9 cellular contexts compared by ENCODE assay signal in the genomic region with DNA sequence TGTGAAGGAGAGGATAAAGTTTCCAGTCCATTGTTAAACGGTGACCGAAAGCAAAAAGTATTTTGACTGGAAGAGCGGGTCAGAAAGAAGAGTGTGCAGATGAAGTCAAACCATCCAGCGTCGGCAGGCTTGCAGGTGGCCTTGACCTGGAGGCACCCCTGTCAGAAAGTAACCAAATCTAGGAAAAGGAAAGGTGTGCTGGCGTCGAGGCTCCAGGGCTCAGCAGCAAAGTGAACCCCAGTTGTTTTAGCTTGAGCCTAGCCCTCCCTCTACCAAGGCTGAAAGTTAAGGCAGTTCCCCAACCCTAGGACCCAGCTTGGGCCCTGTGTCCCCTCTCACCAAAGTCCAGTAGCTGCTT. TPM values are rescaled to one million over a fixed set of nuclear protein-coding genes. Genes with fewer than 3 reads are reported as not detected.
DNase-seq lines count a peak whose midpoint lies in the region; ATAC-seq and TF ChIP-seq lines count a peak whose summit lies in the region.
"Had no signal": no experiment of that assay in that cellular context is flagged by ENCODE, and none has a peak within 500 bp of the region (broad histone marks: within the 10 kb centered on the region; RNA-seq: fewer than 3 reads in every experiment).

No MANE protein-coding gene starts in this region.

- no peak overlapping the region for H4K5ac ChIP-seq in mesendoderm (ENCODE audit: low read length)

- no peaks in the 10 kb centered on the region for H3K36me3 Mint-ChIP-seq in endothelial cell (ENCODE audit: low read depth, unreplicated experiment)

- no peak overlapping the region for H2AK5ac ChIP-seq in mesendoderm (ENCODE audit: low read length)

- peak overlapping the region; percentile 90 for H3K4me2 ChIP-seq in mesendoderm (ENCODE audit: low read length)

- no peak overlapping the region for H3K27ac Mint-ChIP-seq in endothelial cell (ENCODE audit: unreplicated experiment)

- H3K4ac ChIP-seq in mesendoderm (ENCODE audit: low read depth, low read length) = no peak overlapping the region

- no peak overlapping the region for H2BK15ac ChIP-seq in mesendoderm (replicated peaks; ENCODE audit: low read depth)

- H3K4me1 Mint-ChIP-seq in endothelial cell (ENCODE audit: unreplicated experiment) = peaks cover 11% of the 10 kb centered on the region

- no peak overlapping the region for H4K8ac ChIP-seq in mesendoderm (ENCODE audit: low read depth, low read length)

- H3K4me1 ChIP-seq in mesendoderm (ENCODE audit: control insufficient read depth, low read depth, low read length) = no peaks in the 10 kb centered on the region

- H3K4me3 Mint-ChIP-seq in endothelial cell (ENCODE audit: unreplicated experiment) = peak overlapping the region; percentile 95

- H3K9ac ChIP-seq in mesendoderm (ENCODE audit: low read length) = peak overlapping the region; percentile 52

- no peak overlapping the region for H3K23ac ChIP-seq in mesendoderm (ENCODE audit: low read length)

- no peak overlapping the region for H2BK5ac ChIP-seq in mesendoderm (ENCODE audit: low read length)

- ATAC-seq in GM18868 (IDR thresholded peaks at IDR 0.05; ENCODE audit: unreplicated experiment) = no peak
- ATAC-seq in HG02852 (IDR thresholded peaks at IDR 0.05; ENCODE audit: unreplicated experiment) = no peak

- H3K79me1 ChIP-seq in mesendoderm (ENCODE audit: low read length) = no peaks in the 10 kb centered on the region

- H3K27ac ChIP-seq in mesendoderm (ENCODE audit: low read depth, low read length) (no peak overlapping the region), temporal lobe (ENCODE audit: low read depth, low read length) (peak overlapping the region; percentile 93)

- no peak overlapping the region for H2BK120ac ChIP-seq in mesendoderm (ENCODE audit: low read depth, low read length)

- no peak overlapping the region for H3K18ac ChIP-seq in mesendoderm (ENCODE audit: low read length)

- peak; percentile 29 for DNase-seq in NCI-H69 (lab: John Stamatoyannopoulos, UW)
- DNase-seq in endothelial cell (ENCODE audit: low spot score) = no peak
- no peak for DNase-seq in mesendoderm
- DNase-seq in DMS 273 treated with DMSO at 0.1 percent for 48 hours (lab: John Stamatoyannopoulos, UW) = no peak
- DNase-seq in T1000 (lab: John Stamatoyannopoulos, UW) = no peak
- DNase-seq: activated naive CD4-positive, alpha-beta T cell treated with Interleukin-2 at 50 U/mL for 16 hours had no signal

- peak overlapping the region; percentile 67 for H3K56ac ChIP-seq in mesendoderm (ENCODE audit: low read length)

- no peaks in the 10 kb centered on the region for H3K36me3 ChIP-seq in mesendoderm (ENCODE audit: control insufficient read depth, insufficient read depth, low read length)

- no CpG with 5 or more reads among the region's 7 CpGs for WGBS in mesendoderm (ENCODE audit: extremely low coverage, insufficient coverage, low lambda C conversion rate)

- H3K27me3 ChIP-seq in mesendoderm (ENCODE audit: insufficient read depth, low read length, poor library complexity) = peaks cover 3% of the 10 kb centered on the region

- H3K27me3 Mint-ChIP-seq in endothelial cell (ENCODE audit: unreplicated experiment) = peaks cover 7% of the 10 kb centered on the region

- no peak for TF ChIP-seq CTCF in endothelial cell (IDR thresholded peaks at IDR 0.05; ENCODE audit: unreplicated experiment)

- H3K4me3 ChIP-seq in mesendoderm (ENCODE audit: low read length) = peak overlapping the region; percentile 25

- no peaks in the 10 kb centered on the region for H3K9me3 Mint-ChIP-seq in endothelial cell (ENCODE audit: unreplicated experiment)

- H3K79me2 ChIP-seq in mesendoderm (ENCODE audit: control insufficient read depth, insufficient read depth, low read length) = no peaks in the 10 kb centered on the region

RNA-seq across cellular contexts. Expression of gene PDK4, which starts 0.5 kb away (rescaled TPM):
- total RNA-seq in endothelial cell (ENCODE audit: unreplicated experiment) (0.23 TPM), temporal lobe (6.4 TPM)
- polyA plus RNA-seq in mesendoderm (2013, experiment 1 of 2) = 0.06 TPM
- 0.07 TPM for polyA plus RNA-seq in mesendoderm (2013, experiment 2 of 2)
